1 cellular context compared by ENCODE assay signal in genomic region chr9:128656416-128657343, GRCh38.
TF ChIP-seq lines count a peak whose summit lies in the region.

Gene DYNC2I2, minus strand, starts transcription at chr9:128656847. Its CDS starts 121 bp downstream, at chr9:128656726.

TF ChIP-seq in K562, 482 proteins besides CTCF, POLR2A, EP300 and RAD21 (continued from another document and continues in another):
- TF ChIP-seq CEBPG (CRISPR knock-in tag; IDR thresholded peaks at IDR 0.05) (no peak), CEBPG (tag; conservative IDR thresholded peaks at IDR 0.05 in 1 of 2, IDR thresholded peaks at IDR 0.05 in 1 of 2) (peak in 1 of 2 experiments; percentile 7; a peak in 1 of 4 replicates), ZNF695 (CRISPR knock-in tag; IDR thresholded peaks at IDR 0.05) (peak; percentile 57; the same call in 1 of the 2 replicates), NR4A1 (CRISPR knock-in tag; IDR thresholded peaks at IDR 0.05) (peak; percentile 97), NR4A1 (tag; IDR thresholded peaks at IDR 0.05) (peak; percentile 96), TAF7 (tag; IDR thresholded peaks at IDR 0.05) (peak; percentile 96), KDM4B (IDR thresholded peaks at IDR 0.05; ENCODE audit: borderline replicate concordance in 2 of 2, low read depth in 1 of 2) (peak in 1 of 2 experiments; percentile 85; a peak in 2 of 4 replicates), HCFC1 (IDR thresholded peaks at IDR 0.05; ENCODE audit: low read depth, low read length) (peak; percentile 95), ATF4 (CRISPR knock-in tag; IDR thresholded peaks at IDR 0.05) (peak; percentile 62; the same call in 1 of the 2 replicates), HIVEP1 (CRISPR knock-in tag; IDR thresholded peaks at IDR 0.05) (peak; percentile 86), PRDM10 (IDR thresholded peaks at IDR 0.05; ENCODE audit: partially characterized antibody) (peak; percentile 18), ELF1 (tag; IDR thresholded peaks at IDR 0.05) (peak; percentile 95), CBX1 (IDR thresholded peaks at IDR 0.05; ENCODE audit: low read depth) (peak; percentile 96; the same call in 1 of the 2 replicates), MLX (CRISPR knock-in tag; conservative IDR thresholded peaks at IDR 0.05) (peak; percentile 85 to 87; a peak in 3 of 4 replicates), ELF2 (CRISPR knock-in tag; IDR thresholded peaks at IDR 0.05) (peak; percentile 88), CBX5 (IDR thresholded peaks at IDR 0.05; ENCODE audit: borderline replicate concordance, low read depth) (peak; percentile 51; the same call in 1 of the 2 replicates), FOXA1 (IDR thresholded peaks at IDR 0.05; ENCODE audit: borderline replicate concordance) (no peak), THRAP3 (IDR thresholded peaks at IDR 0.05; ENCODE audit: borderline replicate concordance) (no peak), SPI1 (IDR thresholded peaks at IDR 0.05; ENCODE audit: borderline replicate concordance, low read depth, low read length) (peak; percentile 27; the same call in 1 of the 2 replicates), ZBTB11 (CRISPR knock-in tag; IDR thresholded peaks at IDR 0.05) (peak in 2 of 3 experiments; percentile 4 to 90; a peak in 2 of 6 replicates), ESRRA (IDR thresholded peaks at IDR 0.05; ENCODE audit: borderline replicate concordance, low read depth) (peak; percentile 79), ATF1 (CRISPR knock-in tag; IDR thresholded peaks at IDR 0.05) (peak; percentile 76), ATF1 (tag; IDR thresholded peaks at IDR 0.05) (peak; percentile 98), RBM25 (IDR thresholded peaks at IDR 0.05; ENCODE audit: low read depth, low read length, severe bottlenecking) (peak; percentile 46), IRF9 (tag; IDR thresholded peaks at IDR 0.05) (no peak), BRD4 (IDR thresholded peaks at IDR 0.05) (peak; percentile 97), TCF7 (IDR thresholded peaks at IDR 0.05; ENCODE audit: borderline replicate concordance) (peak; percentile 40; the same call in 1 of the 2 replicates), FOXJ2 (tag; IDR thresholded peaks at IDR 0.05) (peak; percentile 95), DDX20 (tag; IDR thresholded peaks at IDR 0.05; ENCODE audit: low read depth) (no peak), KDM5B (IDR thresholded peaks at IDR 0.05; ENCODE audit: insufficient replicate concordance, low read depth, low read length) (peak; percentile 97), ZNF408 (CRISPR knock-in tag; IDR thresholded peaks at IDR 0.05; ENCODE audit: low read depth) (no peak), CEBPZ (IDR thresholded peaks at IDR 0.05; ENCODE audit: borderline replicate concordance, low read depth, low read length) (no peak), ZNF146 (CRISPR knock-in tag; IDR thresholded peaks at IDR 0.05; ENCODE audit: unreplicated experiment) (peak; percentile 2), PHF20 (IDR thresholded peaks at IDR 0.05; ENCODE audit: partially characterized antibody) (peak; percentile 95), POU5F1 (IDR thresholded peaks at IDR 0.05; ENCODE audit: borderline replicate concordance, low read depth, low read length, partially characterized antibody) (no peak), ZNF551 (CRISPR knock-in tag; IDR thresholded peaks at IDR 0.05) (no peak), VEZF1 (CRISPR knock-in tag; IDR thresholded peaks at IDR 0.05) (peak; percentile 70), NONO (IDR thresholded peaks at IDR 0.05; ENCODE audit: low read depth in 2 of 2, low read length in 1 of 2) (peak in 1 of 2 experiments; percentile 97; a peak in 2 of 4 replicates), ILF3 (IDR thresholded peaks at IDR 0.05; ENCODE audit: borderline replicate concordance) (no peak), ATF3 (IDR thresholded peaks at IDR 0.05) (no peak; the same call in 1 of the 2 replicates), ATF3 (CRISPR knock-in tag; conservative IDR thresholded peaks at IDR 0.05) (peak; percentile 93), CC2D1A (IDR thresholded peaks at IDR 0.05) (peak; percentile 39), PYGO2 (tag; IDR thresholded peaks at IDR 0.05) (peak; percentile 59; the same call in 1 of the 2 replicates), CSDE1 (IDR thresholded peaks at IDR 0.05) (peak in 1 of 2 experiments; percentile 100; a peak in 2 of 4 replicates), FOXM1 (IDR thresholded peaks at IDR 0.05; ENCODE audit: low read depth) (0 out of 2 replicates have a peak, but pooled peaks have one; percentile 29), FOXM1 (CRISPR knock-in tag; IDR thresholded peaks at IDR 0.05; ENCODE audit: low read depth) (0 out of 2 replicates have a peak, but pooled peaks have one; percentile 70), ZNF778 (CRISPR knock-in tag; IDR thresholded peaks at IDR 0.05) (no peak), POLR3G (IDR thresholded peaks at IDR 0.05; ENCODE audit: extremely low read depth, insufficient read length, insufficient replicate concordance) (no peak), L3MBTL2 (IDR thresholded peaks at IDR 0.05) (peak; percentile 98), PTBP1 (IDR thresholded peaks at IDR 0.05; ENCODE audit: low read depth, low read length) (no peak), HOXB6 (CRISPR knock-in tag; IDR thresholded peaks at IDR 0.05; ENCODE audit: borderline replicate concordance) (peak; percentile 28; the same call in 1 of the 2 replicates), TEAD2 (tag; IDR thresholded peaks at IDR 0.05) (peak; percentile 98), U2AF1 (optimal IDR thresholded peaks at IDR 0.05; ENCODE audit: low read depth, low read length) (peak; percentile 70), GABPB1 (CRISPR knock-in tag; IDR thresholded peaks at IDR 0.05) (peak; percentile 91), SIRT6 (IDR thresholded peaks at IDR 0.05; ENCODE audit: low read depth, low read length) (no peak), NR2F6 (CRISPR knock-in tag; IDR thresholded peaks at IDR 0.05) (peak; percentile 54; the same call in 1 of the 2 replicates), OTX1 (CRISPR knock-in tag; IDR thresholded peaks at IDR 0.05) (peak; percentile 98), ZNF384 (IDR thresholded peaks at IDR 0.05; ENCODE audit: low read depth, low read length) (peak; percentile 43; the same call in 1 of the 2 replicates)
